ENCODE assay signal across 8 cellular contexts in genomic region chr11:72735495-72736027, GRCh38. TPM values are rescaled to one million over a fixed set of nuclear protein-coding genes. Genes with fewer than 3 reads are reported as not detected.
A peak's percentile ranks its signal among the peaks of the same experiment; 100 is the strongest.
DNase-seq lines count a peak whose midpoint lies in the region; ATAC-seq, FAIRE-seq and TF ChIP-seq lines count a peak whose summit lies in the region.

No MANE protein-coding gene starts in this region.

- H3K9me3 ChIP-seq in neural progenitor cell (ENCODE audit: low read depth) (no peaks in the 10 kb centered on the region), vagina (no peaks in the 10 kb centered on the region)

- no peak overlapping the region for H3K9ac ChIP-seq in neural progenitor cell

- H3K27me3 Mint-ChIP-seq in neural progenitor cell (ENCODE audit: insufficient read depth, low read depth): no peaks in the 10 kb centered on the region

- H3K27me3 ChIP-seq in neural progenitor cell (no peaks in the 10 kb centered on the region), vagina (no peaks in the 10 kb centered on the region)

- peaks cover 6% of the 10 kb centered on the region for H3K79me2 ChIP-seq in neural progenitor cell (ENCODE audit: low read depth)

- peaks cover 15% of the 10 kb centered on the region for H3K4me1 Mint-ChIP-seq in neural progenitor cell

- DNase-seq in ELF-1 (ENCODE audit: low read depth, low spot score) (peak; percentile 95), RCC 7860 (ENCODE audit: low spot score) (peak; percentile 52), fibroblast of mammary gland (ENCODE audit: low read depth) (peak; percentile 80), neural progenitor cell (ENCODE audit: low spot score) (no peak), NAMALWA (ENCODE audit: low spot score) (no peak), vagina (ENCODE audit: extremely low spot score in 2 of 2) (no peak), 8988T (no peak)

- H3K9me3 Mint-ChIP-seq in neural progenitor cell: no peaks in the 10 kb centered on the region

- H3K4me1 ChIP-seq in neural progenitor cell (no peaks in the 10 kb centered on the region), vagina (peaks cover 33% of the 10 kb centered on the region)

- H3K4me3 ChIP-seq in fibroblast of mammary gland (ENCODE audit: control insufficient read depth, low read depth, low read length) (no peak overlapping the region), neural progenitor cell (no peak overlapping the region), vagina (no peak overlapping the region)

- no peak overlapping the region for H3K4me2 ChIP-seq in neural progenitor cell

- no peaks in the 10 kb centered on the region for H3F3A ChIP-seq in neural progenitor cell (ENCODE audit: low read depth)

- H3K36me3 Mint-ChIP-seq in neural progenitor cell: no peaks in the 10 kb centered on the region

- no peak for FAIRE-seq in RCC 7860 (lab: Jason Lieb, UNC)

- peak overlapping the region; percentile 46 for H3K27ac Mint-ChIP-seq in neural progenitor cell

- H3K4me3 Mint-ChIP-seq in neural progenitor cell: peak overlapping the region; percentile 30

- H3K27ac ChIP-seq in neural progenitor cell (no peak overlapping the region), vagina (no peak overlapping the region)

- intact Hi-C loops in vagina (cut with DNase I): no loop called here

- no peak for ATAC-seq in HG03460 (IDR thresholded peaks at IDR 0.05; ENCODE audit: unreplicated experiment)

- no peaks in the 10 kb centered on the region for H3K36me3 ChIP-seq in neural progenitor cell
- H3K36me3 ChIP-seq in vagina: no peaks in the 10 kb centered on the region

- H4K20me1 ChIP-seq in neural progenitor cell (ENCODE audit: low read depth): peaks cover 4% of the 10 kb centered on the region

- no peak for TF ChIP-seq POLR2A in vagina (IDR thresholded peaks at IDR 0.05)

- no peak overlapping the region for H2AFZ ChIP-seq in neural progenitor cell (replicated peaks)

- TF ChIP-seq CTCF in fibroblast of mammary gland (conservative IDR thresholded peaks at IDR 0.05; ENCODE audit: control insufficient read depth, insufficient read depth, low read depth, low read length): no peak
- no peak for TF ChIP-seq CTCF in neural progenitor cell (IDR thresholded peaks at IDR 0.05)
- no peak for TF ChIP-seq CTCF in vagina (IDR thresholded peaks at IDR 0.05)

RNA-seq across cellular contexts. Expression of gene ARAP1, which starts 16.6 kb away (rescaled TPM):
- total RNA-seq in neural progenitor cell (ENCODE audit: low replicate concordance): 17.6 and 46.1 TPM in 2 replicates
- total RNA-seq in vagina: 59.2 TPM

RNA-seq across cellular contexts. Expression of gene STARD10, which starts 58.3 kb away (rescaled TPM):
- 13.0 and 17.7 TPM in 2 replicates for total RNA-seq in neural progenitor cell (ENCODE audit: low replicate concordance)
- total RNA-seq in vagina: 75.9 TPM

Comparison
In these comparisons a context has a peak if more than half of its experiments do, and no peak if none do; other contexts are left out.
1. DNase-seq: peak in ELF-1 (single experiment), RCC 7860 (single experiment) and fibroblast of mammary gland (single experiment); none in neural progenitor cell (single experiment), NAMALWA (single experiment), vagina (0 of 2) and 8988T (single experiment).